ENCODE assay signal across 8 cellular contexts in genomic region chr9:15485836-15486678, GRCh38. TPM values are rescaled to one million over a fixed set of nuclear protein-coding genes. Genes with fewer than 3 reads are reported as not detected.
A peak's percentile ranks its signal among the peaks of the same experiment; 100 is the strongest.
DNase-seq lines count a peak whose midpoint lies in the region; ATAC-seq and TF ChIP-seq lines count a peak whose summit lies in the region.

No MANE protein-coding gene starts in this region.

- H3K4me1 Mint-ChIP-seq in stimulated activated naive CD8-positive, alpha-beta T cell treated with anti-CD3 and anti-CD28 coated beads, Interleukin-15, Interleukin-2, amounts not matched to agents 100 ng/mL and 50 ng/mL, for 24 hours (ENCODE audit: low read depth) = peaks cover 33% of the 10 kb centered on the region
- peaks cover 21% of the 10 kb centered on the region for H3K4me1 Mint-ChIP-seq in T-helper 2 cell treated with Interferon-gamma antibody and Interleukin-4, amounts not matched to agents 5 μg/mL and 100 μg/mL, for 36 hours (ENCODE audit: low read depth)

- no peaks in the 10 kb centered on the region for H3K4me1 ChIP-seq in foreskin keratinocyte

- no peak for ATAC-seq in stimulated activated naive CD8-positive, alpha-beta T cell treated with anti-CD3 and anti-CD28 coated beads, Interleukin-15, Interleukin-2, amounts not matched to agents 100 U/mL and 50 U/mL, for 24 hours
- ATAC-seq in foreskin keratinocyte = peak; percentile 71

- peaks cover 52% of the 10 kb centered on the region for H3K36me3 Mint-ChIP-seq in stimulated activated naive CD8-positive, alpha-beta T cell treated with anti-CD3 and anti-CD28 coated beads, Interleukin-15, Interleukin-2, amounts not matched to agents 100 ng/mL and 50 ng/mL, for 24 hours (ENCODE audit: low read depth)
- peaks cover 50% of the 10 kb centered on the region for H3K36me3 Mint-ChIP-seq in T-helper 2 cell treated with Interferon-gamma antibody and Interleukin-4, amounts not matched to agents 5 μg/mL and 100 μg/mL, for 36 hours (ENCODE audit: low read depth)

- H3K27me3 ChIP-seq in foreskin keratinocyte = no peaks in the 10 kb centered on the region

- H3K4me3 Mint-ChIP-seq in stimulated activated naive CD8-positive, alpha-beta T cell treated with anti-CD3 and anti-CD28 coated beads, Interleukin-15, Interleukin-2, amounts not matched to agents 100 ng/mL and 50 ng/mL, for 24 hours = no peak overlapping the region
- H3K4me3 Mint-ChIP-seq in T-helper 2 cell treated with Interferon-gamma antibody and Interleukin-4, amounts not matched to agents 5 μg/mL and 100 μg/mL, for 36 hours = no peak overlapping the region

- no peak overlapping the region for H3K27ac ChIP-seq in foreskin keratinocyte

- no peak for DNase-seq in stimulated activated naive CD8-positive, alpha-beta T cell treated with anti-CD3 and anti-CD28 coated beads, Interleukin-15, Interleukin-2, amounts not matched to agents 100 U/mL and 50 U/mL, for 24 hours
- no peak for DNase-seq in T-helper 2 cell treated with Interferon-gamma antibody and Interleukin-4, amounts not matched to agents 5 μg/mL and 100 μg/mL, for 36 hours (ENCODE audit: low spot score)
- DNase-seq in foreskin keratinocyte = peak in 1 of 2 donors; percentile 20
- DNase-seq in NCI-H2029 treated with DMSO at 0.1 percent for 48 hours (lab: John Stamatoyannopoulos, UW) = no peak
- DNase-seq in cerebellum (ENCODE audit: low spot score) = no peak
- DNase-seq in NCI-H1694 (lab: John Stamatoyannopoulos, UW) = no peak
- no peak for DNase-seq in NCI-H1694 treated with DMSO at 0.1 percent for 48 hours (lab: John Stamatoyannopoulos, UW)

- no peaks in the 10 kb centered on the region for H3K9me3 Mint-ChIP-seq in stimulated activated naive CD8-positive, alpha-beta T cell treated with anti-CD3 and anti-CD28 coated beads, Interleukin-15, Interleukin-2, amounts not matched to agents 100 ng/mL and 50 ng/mL, for 24 hours
- no peaks in the 10 kb centered on the region for H3K9me3 Mint-ChIP-seq in T-helper 2 cell treated with Interferon-gamma antibody and Interleukin-4, amounts not matched to agents 5 μg/mL and 100 μg/mL, for 36 hours

- peak overlapping the region; percentile 19 for H3K27ac Mint-ChIP-seq in stimulated activated naive CD8-positive, alpha-beta T cell treated with anti-CD3 and anti-CD28 coated beads, Interleukin-15, Interleukin-2, amounts not matched to agents 100 ng/mL and 50 ng/mL, for 24 hours
- peak overlapping the region; percentile 49 for H3K27ac Mint-ChIP-seq in T-helper 2 cell treated with Interferon-gamma antibody and Interleukin-4, amounts not matched to agents 5 μg/mL and 100 μg/mL, for 36 hours

- H3K27me3 Mint-ChIP-seq in stimulated activated naive CD8-positive, alpha-beta T cell treated with anti-CD3 and anti-CD28 coated beads, Interleukin-15, Interleukin-2, amounts not matched to agents 100 ng/mL and 50 ng/mL, for 24 hours = no peaks in the 10 kb centered on the region
- H3K27me3 Mint-ChIP-seq in T-helper 2 cell treated with Interferon-gamma antibody and Interleukin-4, amounts not matched to agents 5 μg/mL and 100 μg/mL, for 36 hours (ENCODE audit: low read depth) = no peaks in the 10 kb centered on the region

- peak; percentile 59 for TF ChIP-seq CTCF in foreskin keratinocyte (conservative IDR thresholded peaks at IDR 0.05)

RNA-seq across cellular contexts. Expression of gene PSIP1, which starts 24.7 kb away (rescaled TPM):
- total RNA-seq in foreskin keratinocyte = 38.6 and 46.9 TPM in 2 replicates
- 22.9 and 27.8 TPM in 2 replicates for polyA plus RNA-seq in foreskin keratinocyte
- 137 TPM for total RNA-seq in cerebellum
